In the genomic region with DNA sequence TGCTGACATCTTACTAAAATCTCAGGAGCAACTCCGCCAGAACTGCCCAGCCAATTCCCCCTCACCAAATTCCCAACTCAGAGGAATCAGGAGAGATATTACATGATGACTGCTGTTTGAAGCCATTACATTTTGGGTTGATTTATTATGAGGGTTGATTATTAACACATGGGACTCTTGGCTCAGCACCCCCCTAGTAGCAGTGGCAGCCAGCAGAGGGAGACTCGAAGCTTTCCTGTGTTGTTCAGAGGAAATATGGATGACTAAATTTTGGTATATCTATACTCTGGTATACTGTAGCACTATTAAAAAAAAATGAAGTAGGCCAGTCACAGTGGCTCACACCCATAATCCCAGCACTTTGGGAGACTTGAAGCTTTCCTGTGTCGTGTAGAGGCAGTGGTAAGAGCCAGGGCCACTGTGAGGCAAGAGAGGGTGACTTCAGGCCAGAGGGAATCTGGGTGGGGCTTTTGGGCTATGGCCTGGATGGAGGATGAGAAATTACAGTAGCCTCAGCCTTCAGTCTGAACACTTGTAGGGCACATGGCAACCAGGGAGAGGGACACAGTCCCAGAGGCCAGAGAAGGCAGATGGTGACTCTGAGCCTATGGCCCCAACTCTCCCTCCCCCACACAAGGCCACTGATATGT, we compare ENCODE assay signal across 12 cellular contexts.
DNase-seq lines count a peak whose midpoint lies in the region; ATAC-seq, FAIRE-seq and TF ChIP-seq lines count a peak whose summit lies in the region.
"Had no signal": no experiment of that assay in that cellular context is flagged by ENCODE, and none has a peak within 500 bp of the region (broad histone marks: within the 10 kb centered on the region; RNA-seq: fewer than 3 reads in every experiment).

No MANE protein-coding gene starts in this region.

- H3K27ac ChIP-seq in GM23338 (ENCODE audit: low read depth) = no peak overlapping the region
- H3K27ac ChIP-seq in SU-DHL-6 (ENCODE audit: low read depth, low read length) = no peak overlapping the region
- no peak overlapping the region for H3K27ac ChIP-seq in kidney (ENCODE audit: low read depth in 2 of 2, low read length in 2 of 2)
- H3K27ac ChIP-seq: epithelial cell of prostate had no signal

- H3K27me3 ChIP-seq in BE2C (no peaks in the 10 kb centered on the region), GM23338 (ENCODE audit: insufficient read depth) (no peaks in the 10 kb centered on the region), SU-DHL-6 (ENCODE audit: low read length) (no peaks in the 10 kb centered on the region)

- H3K27ac Mint-ChIP-seq in GM23338 = no peak overlapping the region

- no peak for ATAC-seq in GM23338

- H3K36me3 ChIP-seq in BE2C (no peaks in the 10 kb centered on the region), GM23338 (ENCODE audit: insufficient read depth) (no peaks in the 10 kb centered on the region), SU-DHL-6 (ENCODE audit: low read length) (no peaks in the 10 kb centered on the region), kidney (ENCODE audit: control insufficient read depth in 1 of 2, insufficient read depth in 2 of 2, low read length in 2 of 2) (no peaks in the 10 kb centered on the region)

- H3K4me1 Mint-ChIP-seq in GM23338 = peaks cover 11% of the 10 kb centered on the region

- no peaks in the 10 kb centered on the region for H3K9me3 Mint-ChIP-seq in GM23338

- H3K9me2 ChIP-seq in GM23338 (ENCODE audit: insufficient read depth) = no peaks in the 10 kb centered on the region
- no peaks in the 10 kb centered on the region for H3K9me2 ChIP-seq in SU-DHL-6 (replicated peaks; ENCODE audit: insufficient read depth, low read length)

- H3K4me3 ChIP-seq in BE2C (ENCODE audit: low read depth, low read length) = no peak overlapping the region
- no peak overlapping the region for H3K4me3 ChIP-seq in GM23338
- H3K4me3 ChIP-seq in SU-DHL-6 (ENCODE audit: insufficient read depth, low read length, poor library complexity, severe bottlenecking) = no peak overlapping the region
- H3K4me3 ChIP-seq in kidney (ENCODE audit: low read length in 2 of 2) = no peak overlapping the region

- H4K20me1 ChIP-seq in GM23338 (replicated peaks; ENCODE audit: insufficient read depth) = peaks cover 5% of the 10 kb centered on the region; the same call in 1 of the 2 replicates
- no peaks in the 10 kb centered on the region for H4K20me1 ChIP-seq in SU-DHL-6 (ENCODE audit: low read depth, low read length)

- TF ChIP-seq CTCF in BE2C (IDR thresholded peaks at IDR 0.05; ENCODE audit: low read depth, low read length) = peak; percentile 35
- peak; percentile 53 to 56; a peak in 3 of 4 replicates for TF ChIP-seq CTCF in GM23338 (conservative IDR thresholded peaks at IDR 0.05; ENCODE audit: low read depth in 2 of 2)
- TF ChIP-seq CTCF in SU-DHL-6 (IDR thresholded peaks at IDR 0.05; ENCODE audit: insufficient read depth, low read length, poor library complexity, severe bottlenecking) = peak; percentile 75
- peak; percentile 13 for TF ChIP-seq CTCF in kidney (IDR thresholded peaks at IDR 0.05; ENCODE audit: borderline replicate concordance, extremely low read depth, insufficient read depth)

- H3K4me1 ChIP-seq in BE2C (no peaks in the 10 kb centered on the region), GM23338 (ENCODE audit: insufficient read depth) (no peaks in the 10 kb centered on the region), kidney (ENCODE audit: control insufficient read depth in 1 of 2, insufficient read depth in 1 of 2, low read depth in 1 of 2, low read length in 2 of 2) (no peaks in the 10 kb centered on the region)

- H3K4me2 ChIP-seq in GM23338 = no peak overlapping the region
- H3K4me2 ChIP-seq in SU-DHL-6 (ENCODE audit: low read depth, low read length, poor library complexity, severe bottlenecking) = no peak overlapping the region

- FAIRE-seq in kidney (lab: Jason Lieb, UNC) = no peak

- intact Hi-C loops in kidney (cut with DNase I) = no loop called here

- H3K79me2 ChIP-seq in GM23338 (replicated peaks; ENCODE audit: insufficient read depth) (no peaks in the 10 kb centered on the region), SU-DHL-6 (ENCODE audit: insufficient read depth, low read length) (no peaks in the 10 kb centered on the region)

- no peak overlapping the region for H3K9ac ChIP-seq in SU-DHL-6 (ENCODE audit: low read length)
- H3K9ac ChIP-seq in kidney (ENCODE audit: low read length in 2 of 2) = no peak overlapping the region

- no peaks in the 10 kb centered on the region for H3F3A ChIP-seq in GM23338 (replicated peaks; ENCODE audit: low read depth)
- no peaks in the 10 kb centered on the region for H3F3A ChIP-seq in SU-DHL-6 (ENCODE audit: insufficient read depth)

- H3K27me3 Mint-ChIP-seq in GM23338 (ENCODE audit: insufficient read depth, low read depth, poor library complexity) = peaks cover 9% of the 10 kb centered on the region

- DNase-seq in BE2C (no peak), GM23338 (ENCODE audit: low spot score) (no peak), kidney (no peak), DMS153 (lab: John Stamatoyannopoulos, UW) (no peak), amniotic stem cell (lab: John Stamatoyannopoulos, UW) (no peak), cerebellum (ENCODE audit: low spot score) (no peak)
- no peak for DNase-seq in activated T-cell treated with anti-CD3 and anti-CD28 coated beads, Interleukin-2, amount 50 U/mL, for 1 hour
- DNase-seq: naive B cell, NCI-H1417 treated with DMSO at 0.1 percent for 48 hours, T-helper 1 cell had no signal

- H2AFZ ChIP-seq in GM23338 (no peak overlapping the region), SU-DHL-6 (ENCODE audit: low read depth, low read length, severe bottlenecking) (no peak overlapping the region)

- H3K9me3 ChIP-seq in BE2C (no peaks in the 10 kb centered on the region; the same call in 1 of the 2 replicates), SU-DHL-6 (ENCODE audit: insufficient read depth, low read length) (no peaks in the 10 kb centered on the region), kidney (ENCODE audit: control insufficient read depth in 1 of 2, low read length in 2 of 2) (peaks cover 0 to 6% of the 10 kb centered on the region in 2 donors)

- H3K36me3 Mint-ChIP-seq in GM23338 (ENCODE audit: low read depth) = no peaks in the 10 kb centered on the region
- H3K36me3 Mint-ChIP-seq: naive B cell had no signal

- no peak overlapping the region for H3K4me3 Mint-ChIP-seq in GM23338
- H3K4me3 Mint-ChIP-seq: naive B cell had no signal

TF ChIP-seq in GM23338, 12 proteins besides CTCF, POLR2A, EP300 and RAD21:
- no peak for TF ChIP-seq NANOG (IDR thresholded peaks at IDR 0.05; ENCODE audit: borderline replicate concordance)
- no peak for TF ChIP-seq CREB1 (CRISPR knock-in tag; IDR thresholded peaks at IDR 0.05; ENCODE audit: low read depth)

Comparison
In these comparisons a context has a peak if more than half of its experiments do, and no peak if none do; other contexts are left out.
1. CTCF ChIP-seq: peak in every context shown above with its lines; median percentile 75 in SU-DHL-6; 54 in GM23338; 35 in BE2C; 13 in kidney.